Comparison of ENCODE assay signal across 8 cellular contexts in the genomic region with DNA sequence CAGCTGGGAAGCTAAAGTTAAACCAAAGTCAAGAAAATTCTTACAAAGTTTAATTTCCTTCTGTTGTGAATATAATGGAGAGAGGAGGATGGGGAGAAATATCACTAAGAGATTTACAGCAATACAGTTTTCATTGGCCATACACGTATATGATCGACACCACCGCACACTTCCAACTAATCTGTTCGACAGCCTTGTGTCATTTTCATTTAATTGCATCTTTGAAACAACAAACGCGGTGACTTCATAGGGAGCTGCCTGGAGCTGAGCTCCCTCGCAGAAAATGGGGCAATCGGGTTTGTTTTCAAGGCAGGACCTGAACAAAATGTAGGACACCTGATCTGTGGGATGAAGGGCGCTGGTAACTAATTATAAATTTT. TPM values are rescaled to one million over a fixed set of nuclear protein-coding genes. Genes with fewer than 3 reads are reported as not detected.
DNase-seq lines count a peak whose midpoint lies in the region; ATAC-seq, FAIRE-seq and TF ChIP-seq lines count a peak whose summit lies in the region.

No MANE protein-coding gene starts in this region.

- TF ChIP-seq CTCF in CD8-positive, alpha-beta T cell (IDR thresholded peaks at IDR 0.05) = no peak

- ATAC-seq in CD8-positive, alpha-beta T cell = no peak
- ATAC-seq in memory B cell (ENCODE audit: low read depth) = no peak
- ATAC-seq in GM18498 (IDR thresholded peaks at IDR 0.05; ENCODE audit: unreplicated experiment) = no peak

- no peak for DNase-seq in CD8-positive, alpha-beta T cell
- DNase-seq in NCI-H1105 (lab: John Stamatoyannopoulos, UW) (peak; percentile 20), caudate nucleus (lab: John Stamatoyannopoulos, UW) (peak in 12 of 61 donors; percentile 2 to 45 (median 19)), memory B cell (ENCODE audit: low spot score in 2 of 2) (no peak), urothelium cell line (ENCODE audit: low spot score) (peak; percentile 8), T-helper 9 cell (no peak), activated gamma-delta T cell (lab: John Stamatoyannopoulos, UW) (no peak)

- intact Hi-C loops in CD8-positive, alpha-beta T cell (cut with DNase I, micrococcal nuclease) = no loop called here

- no peak for FAIRE-seq in urothelium cell line (lab: Jason Lieb, UNC)

- H3K9me3 Mint-ChIP-seq in CD8-positive, alpha-beta T cell = no peaks in the 10 kb centered on the region
- H3K9me3 Mint-ChIP-seq in memory B cell = no peaks in the 10 kb centered on the region

- CTCF ChIA-PET in CD8-positive, alpha-beta T cell (lab: Charles Lee) = no interaction called here

- no peak overlapping the region for H3K4me3 ChIP-seq in CD8-positive, alpha-beta T cell (ENCODE audit: low read depth, low read length)

- H3K27ac ChIP-seq in CD8-positive, alpha-beta T cell (ENCODE audit: low read depth, low read length) = no peak overlapping the region
- peak overlapping the region; percentile 85 for H3K27ac ChIP-seq in caudate nucleus (ENCODE audit: low read depth, low read length)

- H3K27me3 ChIP-seq in CD8-positive, alpha-beta T cell (ENCODE audit: insufficient read depth, low read length) = no peaks in the 10 kb centered on the region

- H3K36me3 ChIP-seq in CD8-positive, alpha-beta T cell (ENCODE audit: insufficient read depth, low read length) = no peaks in the 10 kb centered on the region

- peaks cover 15% of the 10 kb centered on the region for H3K4me1 Mint-ChIP-seq in CD8-positive, alpha-beta T cell (ENCODE audit: low read depth)
- H3K4me1 Mint-ChIP-seq in memory B cell = peaks cover 7% of the 10 kb centered on the region

- peaks cover 8% of the 10 kb centered on the region for H3K4me1 ChIP-seq in CD8-positive, alpha-beta T cell (ENCODE audit: insufficient read depth, low read length)

- peak overlapping the region; percentile 66 for H3K4me3 Mint-ChIP-seq in CD8-positive, alpha-beta T cell
- H3K4me3 Mint-ChIP-seq in memory B cell = peak overlapping the region; percentile 63

- H3K36me3 Mint-ChIP-seq in CD8-positive, alpha-beta T cell = no peaks in the 10 kb centered on the region
- H3K36me3 Mint-ChIP-seq in memory B cell = no peaks in the 10 kb centered on the region

- POLR2A ChIA-PET in CD8-positive, alpha-beta T cell (lab: Charles Lee) = no interaction called here

- no peak overlapping the region for H3K27ac Mint-ChIP-seq in CD8-positive, alpha-beta T cell
- H3K27ac Mint-ChIP-seq in memory B cell = no peak overlapping the region

- no peaks in the 10 kb centered on the region for H3K9me3 ChIP-seq in CD8-positive, alpha-beta T cell (ENCODE audit: low read length)

- peaks cover 44% of the 10 kb centered on the region for H3K27me3 Mint-ChIP-seq in CD8-positive, alpha-beta T cell (ENCODE audit: low read depth)
- peaks cover 21% of the 10 kb centered on the region for H3K27me3 Mint-ChIP-seq in memory B cell

RNA-seq across cellular contexts. Expression of a gene that starts 1.3 kb away (rescaled TPM):
- total RNA-seq in CD8-positive, alpha-beta T cell = under 1 TPM; 0.35 to 0.72 TPM

Comparison
In these comparisons a context has a peak if more than half of its experiments do, and no peak if none do; other contexts are left out.
1. DNase-seq: peak in NCI-H1105 (single experiment) and urothelium cell line (single experiment); none in CD8-positive, alpha-beta T cell (0 of 7), memory B cell (0 of 2), T-helper 9 cell (single experiment) and activated gamma-delta T cell (single experiment).